Comparison of ENCODE assay signal across 22 cellular contexts in genomic region chr3:45950131-45950530, GRCh38. TPM values are rescaled to one million over a fixed set of nuclear protein-coding genes. Genes with fewer than 3 reads are reported as not detected.
DNase-seq lines count a peak whose midpoint lies in the region; ATAC-seq and TF ChIP-seq lines count a peak whose summit lies in the region.
"Had no signal": no experiment of that assay in that cellular context is flagged by ENCODE, and none has a peak within 500 bp of the region (broad histone marks: within the 10 kb centered on the region; RNA-seq: fewer than 3 reads in every experiment).

No MANE protein-coding gene starts in this region.

- ATAC-seq in natural killer cell treated with Interleukin-12 subunit alpha and Interleukin-12 subunit beta and Interleukin-15 and Interleukin-18, amount 100 ng/mL, for 72 hours: no peak
- ATAC-seq in natural killer cell: no peak
- no peak for ATAC-seq in activated CD8-positive, alpha-beta T cell treated with anti-CD3 and anti-CD28 coated beads, Interleukin-2, amount 10 ng/mL, durations not matched to agents 7 days and 5 days
- ATAC-seq in upper lobe of right lung: no peak
- ATAC-seq: K562, left lobe of liver, SK-N-SH treated with all-trans-retinoic acid at 6 μM for 48 hours had no signal

- no peaks in the 10 kb centered on the region for H3K9me3 ChIP-seq in mucosa of rectum (ENCODE audit: control insufficient read depth in 2 of 2, low read length in 2 of 2)
- no peaks in the 10 kb centered on the region for H3K9me3 ChIP-seq in upper lobe of right lung
- no peaks in the 10 kb centered on the region for H3K9me3 ChIP-seq in tibial artery
- H3K9me3 ChIP-seq: mucosa of descending colon had no signal

- H3K36me3 Mint-ChIP-seq in natural killer cell treated with Interleukin-12 subunit alpha and Interleukin-12 subunit beta and Interleukin-15 and Interleukin-18, amount 100 ng/mL, for 72 hours: peaks cover 37% of the 10 kb centered on the region
- H3K36me3 Mint-ChIP-seq in natural killer cell (peaks cover 9% of the 10 kb centered on the region), Calu3 (ENCODE audit: insufficient read depth, unreplicated experiment) (no peaks in the 10 kb centered on the region)
- H3K36me3 Mint-ChIP-seq in activated CD8-positive, alpha-beta T cell treated with anti-CD3 and anti-CD28 coated beads, Interleukin-2, amount 10 ng/mL, durations not matched to agents 7 days and 5 days (ENCODE audit: low read depth): peaks cover 95% of the 10 kb centered on the region

- CTCF ChIA-PET in activated CD8-positive, alpha-beta T cell treated with anti-CD3 and anti-CD28 coated beads, Interleukin-2, amount 10 ng/mL, durations not matched to agents 7 days and 5 days (lab: Charles Lee): interaction anchor here (1.1 to 10.7 kb wide), 13 partner anchors 10 to 428 kb away, joined by 3 to 159 read pairs (median 11); partner anchors contain the start of gene FYCO1
- CTCF ChIA-PET in Calu3 (lab: Charles Lee): no interaction called here

- H3K9ac ChIP-seq in mucosa of rectum (ENCODE audit: low read depth in 1 of 2, low read length in 2 of 2): no peak overlapping the region

- peak overlapping the region; percentile 38 for H3K4me3 Mint-ChIP-seq in natural killer cell treated with Interleukin-12 subunit alpha and Interleukin-12 subunit beta and Interleukin-15 and Interleukin-18, amount 100 ng/mL, for 72 hours
- H3K4me3 Mint-ChIP-seq in natural killer cell (no peak overlapping the region), Calu3 (ENCODE audit: low read depth, unreplicated experiment) (no peak overlapping the region)
- peak overlapping the region; percentile 24 for H3K4me3 Mint-ChIP-seq in activated CD8-positive, alpha-beta T cell treated with anti-CD3 and anti-CD28 coated beads, Interleukin-2, amount 10 ng/mL, durations not matched to agents 7 days and 5 days

- H3K4me3 ChIP-seq in mucosa of rectum (ENCODE audit: low read length in 2 of 2) (no peak overlapping the region), upper lobe of right lung (no peak overlapping the region), tibial artery (no peak overlapping the region)
- H3K4me3 ChIP-seq: K562, mucosa of descending colon had no signal

- H3K36me3 ChIP-seq in mucosa of rectum (ENCODE audit: control insufficient read depth in 2 of 2, insufficient read depth in 2 of 2, low read length in 2 of 2) (peaks cover 78 to 84% of the 10 kb centered on the region in 2 donors), upper lobe of right lung (peaks cover 94% of the 10 kb centered on the region), tibial artery (peaks cover 74 to 99% (median 92%) of the 10 kb centered on the region in 3 donors)

- POLR2A ChIA-PET in activated CD8-positive, alpha-beta T cell treated with anti-CD3 and anti-CD28 coated beads, Interleukin-2, amount 10 ng/mL, durations not matched to agents 7 days and 5 days (lab: Charles Lee): interaction anchor here (0.9 to 2.3 kb wide), 8 partner anchors 9 to 45 kb away, joined by 3 to 15 read pairs (median 6); no protein-coding TSS in a partner anchor

- H3K27ac Mint-ChIP-seq in natural killer cell treated with Interleukin-12 subunit alpha and Interleukin-12 subunit beta and Interleukin-15 and Interleukin-18, amount 100 ng/mL, for 72 hours: peak overlapping the region; percentile 78 to 80
- H3K27ac Mint-ChIP-seq in natural killer cell (peak overlapping the region in 1 of 2 donors; percentile 73), Calu3 (ENCODE audit: unreplicated experiment) (no peak overlapping the region)
- peak overlapping the region; percentile 88 for H3K27ac Mint-ChIP-seq in activated CD8-positive, alpha-beta T cell treated with anti-CD3 and anti-CD28 coated beads, Interleukin-2, amount 10 ng/mL, durations not matched to agents 7 days and 5 days

- no peaks in the 10 kb centered on the region for H3K27me3 ChIP-seq in mucosa of rectum (ENCODE audit: control insufficient read depth in 2 of 2, insufficient read depth in 2 of 2, low read length in 2 of 2)
- H3K27me3 ChIP-seq in upper lobe of right lung: no peaks in the 10 kb centered on the region
- H3K27me3 ChIP-seq in tibial artery: no peaks in the 10 kb centered on the region

- peaks cover 58 to 60% of the 10 kb centered on the region in 2 donors for H3K4me1 Mint-ChIP-seq in natural killer cell treated with Interleukin-12 subunit alpha and Interleukin-12 subunit beta and Interleukin-15 and Interleukin-18, amount 100 ng/mL, for 72 hours (ENCODE audit: low read depth in 2 of 2)
- H3K4me1 Mint-ChIP-seq in natural killer cell (peaks cover 51 to 52% of the 10 kb centered on the region in 2 donors), Calu3 (ENCODE audit: low read depth, unreplicated experiment) (no peaks in the 10 kb centered on the region)
- peaks cover 96% of the 10 kb centered on the region for H3K4me1 Mint-ChIP-seq in activated CD8-positive, alpha-beta T cell treated with anti-CD3 and anti-CD28 coated beads, Interleukin-2, amount 10 ng/mL, durations not matched to agents 7 days and 5 days (ENCODE audit: low read depth)

- intact Hi-C loops in natural killer cell (cut with micrococcal nuclease) (no loop called here), upper lobe of right lung (cut with DNase I) (no loop called here), tibial artery (cut with DNase I; ENCODE audit: low total_unique reads) (no loop called here), Calu3 (cut with micrococcal nuclease; ENCODE audit: unreplicated experiment) (no loop called here)

- no peak for DNase-seq in natural killer cell treated with Interleukin-12 subunit alpha and Interleukin-12 subunit beta and Interleukin-15 and Interleukin-18, amount 100 ng/mL, for 72 hours (ENCODE audit: low spot score)
- DNase-seq in natural killer cell (no peak), upper lobe of right lung (no peak), NOMO-1 treated with dmso at 0.1 percent for 144 hours (lab: John Stamatoyannopoulos, UW; ENCODE audit: unreplicated experiment) (no peak), tibial artery (no peak), Calu3 (no peak)
- DNase-seq in activated CD8-positive, alpha-beta T cell treated with anti-CD3 and anti-CD28 coated beads, Interleukin-2, amount 10 ng/mL, durations not matched to agents 7 days and 5 days: no peak
- DNase-seq: AML-193, cortex of kidney, GF-D8, MV-4-11, NCI-H187, NCI-H446 treated with DMSO at 0.1 percent for 48 hours, nucleus accumbens had no signal

- H3K9me3 Mint-ChIP-seq in natural killer cell treated with Interleukin-12 subunit alpha and Interleukin-12 subunit beta and Interleukin-15 and Interleukin-18, amount 100 ng/mL, for 72 hours: no peaks in the 10 kb centered on the region
- H3K9me3 Mint-ChIP-seq in natural killer cell (no peaks in the 10 kb centered on the region), Calu3 (ENCODE audit: low read depth, unreplicated experiment) (no peaks in the 10 kb centered on the region)
- H3K9me3 Mint-ChIP-seq in activated CD8-positive, alpha-beta T cell treated with anti-CD3 and anti-CD28 coated beads, Interleukin-2, amount 10 ng/mL, durations not matched to agents 7 days and 5 days (ENCODE audit: insufficient read depth): no peaks in the 10 kb centered on the region

- H3K4me1 ChIP-seq in mucosa of rectum (ENCODE audit: control insufficient read depth in 2 of 2, insufficient read depth in 2 of 2, low read length in 2 of 2): peaks cover 2 to 9% of the 10 kb centered on the region in 2 donors
- no peaks in the 10 kb centered on the region for H3K4me1 ChIP-seq in upper lobe of right lung
- peaks cover 0 to 17% (median 11%) of the 10 kb centered on the region in 4 donors for H3K4me1 ChIP-seq in tibial artery

- no TSS peak for BruUV-seq in Calu3 (replicated peaks; lab: Mats Ljungman, UMichigan)

- TF ChIP-seq CTCF in natural killer cell (IDR thresholded peaks at IDR 0.05): no peak
- no peak for TF ChIP-seq CTCF in upper lobe of right lung (IDR thresholded peaks at IDR 0.05)
- TF ChIP-seq CTCF in tibial artery (IDR thresholded peaks at IDR 0.05): no peak
- no peak for TF ChIP-seq CTCF in Calu3 (IDR thresholded peaks at IDR 0.05; ENCODE audit: unreplicated experiment)

- H3K27ac ChIP-seq in mucosa of rectum (ENCODE audit: low read depth in 2 of 2, low read length in 2 of 2) (peak overlapping the region; percentile 24 to 32), upper lobe of right lung (peak overlapping the region; percentile 65), tibial artery (peak overlapping the region in 1 of 2 donors; percentile 10)

- peaks cover 0 to 2% of the 10 kb centered on the region in 2 donors for H3K27me3 Mint-ChIP-seq in natural killer cell treated with Interleukin-12 subunit alpha and Interleukin-12 subunit beta and Interleukin-15 and Interleukin-18, amount 100 ng/mL, for 72 hours
- no peaks in the 10 kb centered on the region for H3K27me3 Mint-ChIP-seq in natural killer cell (ENCODE audit: low read depth in 2 of 2)
- no peaks in the 10 kb centered on the region for H3K27me3 Mint-ChIP-seq in activated CD8-positive, alpha-beta T cell treated with anti-CD3 and anti-CD28 coated beads, Interleukin-2, amount 10 ng/mL, durations not matched to agents 7 days and 5 days (ENCODE audit: low read depth)
- H3K27me3 Mint-ChIP-seq in Calu3 (ENCODE audit: unreplicated experiment): no peaks in the 10 kb centered on the region

RNA-seq across cellular contexts. Expression of gene CXCR6, which starts 6.9 kb away (rescaled TPM):
- total RNA-seq in natural killer cell treated with Interleukin-12 subunit alpha and Interleukin-12 subunit beta and Interleukin-15 and Interleukin-18, amount 100 ng/mL, for 72 hours: 1 to 10 TPM; 4.0 to 5.3 TPM
- total RNA-seq in natural killer cell (1 to 10 TPM in 2 of 3 donors, under 1 TPM in 1; 0.95 to 2.1 (median 1.7) TPM), upper lobe of right lung (4.7 TPM), Calu3 (2022) (not detected in 2 replicates)
- total RNA-seq in activated CD8-positive, alpha-beta T cell treated with anti-CD3 and anti-CD28 coated beads, Interleukin-2, amount 10 ng/mL, durations not matched to agents 7 days and 5 days: 10 to 100 TPM; 26.5 to 27.6 TPM
- total RNA-seq: endothelial cell of umbilical vein, frontal cortex, K562, left lobe of liver, RPMI7951 had no signal

RNA-seq across cellular contexts. Expression of gene FYCO1, which starts 45.5 kb away (rescaled TPM):
- 10 to 100 TPM; 14.6 to 30.3 TPM for total RNA-seq in natural killer cell treated with Interleukin-12 subunit alpha and Interleukin-12 subunit beta and Interleukin-15 and Interleukin-18, amount 100 ng/mL, for 72 hours
- total RNA-seq in natural killer cell (10 to 100 TPM; 23.0 to 28.4 (median 27.5) TPM), upper lobe of right lung (47.3 TPM), Calu3 (2022) (24.5 and 26.7 TPM in 2 replicates)
- total RNA-seq in activated CD8-positive, alpha-beta T cell treated with anti-CD3 and anti-CD28 coated beads, Interleukin-2, amount 10 ng/mL, durations not matched to agents 7 days and 5 days: 10 to 100 TPM; 16.6 to 19.5 TPM

Comparison
In these comparisons a context has a peak if more than half of its experiments do, and no peak if none do; other contexts are left out.
1. H3K4me3 Mint-ChIP-seq: peak in natural killer cell treated with Interleukin-12 subunit alpha and Interleukin-12 subunit beta and Interleukin-15 and Interleukin-18, amount 100 ng/mL, for 72 hours (single experiment) and activated CD8-positive, alpha-beta T cell treated with anti-CD3 and anti-CD28 coated beads, Interleukin-2, amount 10 ng/mL, durations not matched to agents 7 days and 5 days (single experiment); none in natural killer cell (single experiment) and Calu3 (single experiment).